In genomic region chr7:359226-359775, GRCh38 we compare ENCODE assay signal across 16 cellular contexts.
"Had no signal": no experiment of that assay in that cellular context is flagged by ENCODE, and none has a peak within 500 bp of the region (broad histone marks: within the 10 kb centered on the region; RNA-seq: fewer than 3 reads in every experiment).

No MANE protein-coding gene starts in this region.

- ATAC-seq: WTC11 had no signal

- H3K27ac ChIP-seq: coronary artery, esophagus squamous epithelium, stomach, thoracic aorta had no signal

- H3K27ac Mint-ChIP-seq: activated CD4-positive, alpha-beta memory T cell treated with anti-CD3 and anti-CD28 coated beads, Interleukin-2, amount 10 ng/mL, durations not matched to agents 7 days and 5 days; natural killer cell; WTC11 had no signal

- H3K4me3 Mint-ChIP-seq: activated CD4-positive, alpha-beta memory T cell treated with anti-CD3 and anti-CD28 coated beads, Interleukin-2, amount 10 ng/mL, durations not matched to agents 7 days and 5 days had no signal

- DNase-seq: activated CD4-positive, alpha-beta memory T cell treated with anti-CD3 and anti-CD28 coated beads, Interleukin-2, amount 10 ng/mL, durations not matched to agents 7 days and 5 days; activated CD4-positive, alpha-beta T cell treated with anti-CD3 and anti-CD28 coated beads for 4 hours; activated gamma-delta T cell; activated T-cell treated with anti-CD3 and anti-CD28 coated beads, Interleukin-2, amount 50 U/mL, for 4 hours; central memory CD4-positive, alpha-beta T cell; effector CD8-positive, alpha-beta T cell; esophagus squamous epithelium; mammary epithelial cell; natural killer cell; retina; stomach; T-helper 17 cell had no signal

- H3K36me3 Mint-ChIP-seq: WTC11 had no signal

- H3K36me3 ChIP-seq: esophagus squamous epithelium, stomach, thoracic aorta had no signal

- H3K4me3 ChIP-seq: coronary artery, smooth muscle cell, stomach, thoracic aorta had no signal

- H3K9me3 ChIP-seq: thoracic aorta had no signal

- H3K27me3 Mint-ChIP-seq: activated CD4-positive, alpha-beta memory T cell treated with anti-CD3 and anti-CD28 coated beads, Interleukin-2, amount 10 ng/mL, durations not matched to agents 7 days and 5 days; T-helper 17 cell had no signal

- H3K9me3 Mint-ChIP-seq: WTC11 had no signal
